ENCODE assay signal across 19 cellular contexts in the genomic region with DNA sequence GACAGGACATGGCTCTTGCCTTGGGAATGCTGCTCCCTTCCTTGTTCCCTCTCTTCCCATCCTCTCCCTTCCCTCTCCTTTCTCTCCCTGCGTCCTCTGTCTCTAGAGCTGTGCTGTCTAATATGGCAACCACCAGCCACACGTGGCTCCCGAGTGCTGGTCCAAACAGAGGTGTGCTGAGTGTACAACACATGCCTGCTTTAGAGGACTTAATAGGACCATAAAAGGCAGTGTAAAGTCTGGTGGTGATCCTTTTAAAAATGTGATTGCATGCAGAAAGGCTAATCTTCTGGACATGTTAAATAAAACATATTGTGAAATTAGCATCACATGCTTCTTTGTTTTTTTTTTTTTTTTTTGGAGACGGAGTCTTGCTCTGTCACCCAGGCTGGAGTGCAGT.
DNase-seq lines count a peak whose midpoint lies in the region; ATAC-seq and TF ChIP-seq lines count a peak whose summit lies in the region.
"Had no signal": no experiment of that assay in that cellular context is flagged by ENCODE, and none has a peak within 500 bp of the region (broad histone marks: within the 10 kb centered on the region; RNA-seq: fewer than 3 reads in every experiment).

No MANE protein-coding gene starts in this region.

- intact Hi-C loops in prostate gland (cut with DNase I) = no loop called here

- DNase-seq in H4 (ENCODE audit: low spot score) (peak; percentile 23), fibroblast of villous mesenchyme (ENCODE audit: low read depth) (peak; percentile 3), neural crest cell (ENCODE audit: low read depth, low spot score) (no peak), prostate gland (ENCODE audit: low spot score) (peak; percentile 20), NCI-H345 (lab: John Stamatoyannopoulos, UW) (no peak), NCI-H446 treated with DMSO at 0.1 percent for 48 hours (lab: John Stamatoyannopoulos, UW) (no peak)
- DNase-seq: AML-193; Caco-2; Calu3; CD4-positive, alpha-beta T cell; CD8-positive, alpha-beta T cell; DMS79 treated with DMSO at 0.1 percent for 48 hours; GF-D8 had no signal

- no peaks in the 10 kb centered on the region for H3K9me3 ChIP-seq in prostate gland
- H3K9me3 ChIP-seq: A549; BLaER1 treated with 17β-estradiol and CSF1 and Interleukin-3, amounts not matched to agents 10 nM and 100 nM; Caco-2 had no signal

- H3K36me3 ChIP-seq in prostate gland = no peaks in the 10 kb centered on the region
- H3K36me3 ChIP-seq: BLaER1 treated with 17β-estradiol and CSF1 and Interleukin-3, amounts not matched to agents 10 nM and 100 nM had no signal

- no peak for TF ChIP-seq POLR2A in prostate gland (IDR thresholded peaks at IDR 0.05)

- H3K4me1 Mint-ChIP-seq in neural crest cell = peaks cover 8% of the 10 kb centered on the region
- H3K4me1 Mint-ChIP-seq: B cell had no signal

- TF ChIP-seq CTCF in fibroblast of villous mesenchyme (IDR thresholded peaks at IDR 0.05; ENCODE audit: insufficient read depth, low read depth, low read length) (no peak), neural crest cell (conservative IDR thresholded peaks at IDR 0.05) (no peak), prostate gland (IDR thresholded peaks at IDR 0.05) (no peak)

- H3K4me1 ChIP-seq in prostate gland (replicated peaks) = peaks cover under 1% of the 10 kb centered on the region
- H3K4me1 ChIP-seq: A549; BLaER1 treated with 17β-estradiol and CSF1 and Interleukin-3, amounts not matched to agents 10 nM and 100 nM; Caco-2 had no signal

- H3K36me3 Mint-ChIP-seq in neural crest cell (ENCODE audit: low read depth) = no peaks in the 10 kb centered on the region
- H3K36me3 Mint-ChIP-seq: CD8-positive, alpha-beta T cell had no signal

- no peak overlapping the region for H3K4me3 Mint-ChIP-seq in neural crest cell
- H3K4me3 Mint-ChIP-seq: B cell; CD4-positive, alpha-beta T cell; CD8-positive, alpha-beta T cell had no signal

- no peak for ATAC-seq in HG03095 (IDR thresholded peaks at IDR 0.05; ENCODE audit: unreplicated experiment)
- ATAC-seq: A549; CD8-positive, alpha-beta T cell had no signal

- no peak overlapping the region for H3K27ac ChIP-seq in prostate gland
- H3K27ac ChIP-seq: 22Rv1; A549; BLaER1 treated with 17β-estradiol and CSF1 and Interleukin-3, amounts not matched to agents 10 nM and 100 nM; C4-2B had no signal

- WGBS in prostate gland = 56% methylated on average over 4 of the region's 4 CpGs

- H3K27me3 ChIP-seq in prostate gland (replicated peaks; ENCODE audit: insufficient read depth) = no peaks in the 10 kb centered on the region
- H3K27me3 ChIP-seq: BLaER1 treated with 17β-estradiol and CSF1 and Interleukin-3, amounts not matched to agents 10 nM and 100 nM had no signal

- no peak overlapping the region for H3K4me3 ChIP-seq in fibroblast of villous mesenchyme (ENCODE audit: low read depth, low read length)
- H3K4me3 ChIP-seq in prostate gland = no peak overlapping the region
- H3K4me3 ChIP-seq: A549; BLaER1 treated with 17β-estradiol and CSF1 and Interleukin-3, amounts not matched to agents 10 nM and 100 nM had no signal

- peak overlapping the region; percentile 93 for H3K27ac Mint-ChIP-seq in neural crest cell (ENCODE audit: unreplicated experiment)
- H3K27ac Mint-ChIP-seq: B cell; CD4-positive, alpha-beta T cell; CD8-positive, alpha-beta T cell had no signal

- no peaks in the 10 kb centered on the region for H3K27me3 Mint-ChIP-seq in neural crest cell (ENCODE audit: low read depth)
- H3K27me3 Mint-ChIP-seq: B cell; CD4-positive, alpha-beta T cell had no signal

- no peaks in the 10 kb centered on the region for H3K9me3 Mint-ChIP-seq in neural crest cell
- H3K9me3 Mint-ChIP-seq: CD4-positive, alpha-beta T cell; CD8-positive, alpha-beta T cell had no signal

Comparison
In these comparisons a context has a peak if more than half of its experiments do, and no peak if none do; other contexts are left out.
1. DNase-seq: peak in H4 (single experiment), fibroblast of villous mesenchyme (single experiment) and prostate gland (single experiment); none in neural crest cell (single experiment), NCI-H345 (single experiment) and NCI-H446 treated with DMSO at 0.1 percent for 48 hours (single experiment).